In genomic region chr2:187024739-187025138, GRCh38 we compare ENCODE assay signal across 35 cellular contexts.
"Had no signal": no experiment of that assay in that cellular context is flagged by ENCODE, and none has a peak within 500 bp of the region (broad histone marks: within the 10 kb centered on the region; RNA-seq: fewer than 3 reads in every experiment).

No MANE protein-coding gene starts in this region.

- H3K4me3 ChIP-seq: adrenal gland, body of pancreas, breast epithelium had no signal

- FAIRE-seq: astrocyte, TTC549 had no signal

- H3K27me3 Mint-ChIP-seq: activated B cell treated with CpG ODN at 0.5 μM for 24 hours; activated CD4-positive, alpha-beta memory T cell treated with anti-CD3 and anti-CD28 coated beads for 36 hours; activated CD4-positive, alpha-beta T cell treated with anti-CD3 and anti-CD28 coated beads, Interleukin-2, amount 10 ng/mL, durations not matched to agents 24 days and 14 days; activated CD8-positive, alpha-beta T cell treated with anti-CD3 and anti-CD28 coated beads for 36 hours; activated naive CD8-positive, alpha-beta T cell treated with anti-CD3 and anti-CD28 coated beads for 36 hours; activated T-helper 17 cell treated with anti-CD3 and anti-CD28 coated beads, Interleukin-2, amount 50 U/mL, for 72 hours had no signal

- H3K27ac Mint-ChIP-seq: activated B cell treated with CpG ODN at 0.5 μM for 24 hours; activated CD4-positive, alpha-beta memory T cell treated with anti-CD3 and anti-CD28 coated beads for 36 hours; activated CD4-positive, alpha-beta T cell treated with anti-CD3 and anti-CD28 coated beads, Interleukin-2, amount 10 ng/mL, durations not matched to agents 24 days and 14 days; activated CD8-positive, alpha-beta T cell treated with anti-CD3 and anti-CD28 coated beads for 36 hours; activated naive CD4-positive, alpha-beta T cell treated with anti-CD3 and anti-CD28 coated beads for 36 hours; activated naive CD4-positive, alpha-beta T cell treated with anti-CD3 and anti-CD28 coated beads, Interleukin-2, amount 50 U/mL, for 72 hours; activated naive CD8-positive, alpha-beta T cell treated with anti-CD3 and anti-CD28 coated beads for 36 hours; activated T-cell treated with anti-CD3 and anti-CD28 coated beads, Interleukin-2, amount 50 U/mL, for 72 hours; activated T-helper 1 cell treated with anti-CD3 and anti-CD28 coated beads, Interleukin-12 subunit alpha, Interleukin-12 subunit beta, Interleukin-2, Interleukin-4 antibody, amounts not matched to agents 30 ng/mL and 10 ng/mL and 1 ng/mL, durations not matched to agents 14 hours and 24 hours and 36 hours; activated T-helper 17 cell treated with anti-CD3 and anti-CD28 coated beads, Interleukin-2, amount 50 U/mL, for 72 hours; T-helper 2 cell treated with Interferon-gamma antibody and Interleukin-4, amounts not matched to agents 5 μg/mL and 100 μg/mL, for 36 hours had no signal

- H3K36me3 Mint-ChIP-seq: activated CD4-positive, alpha-beta memory T cell treated with anti-CD3 and anti-CD28 coated beads for 36 hours; activated naive CD4-positive, alpha-beta T cell treated with anti-CD3 and anti-CD28 coated beads, Interleukin-2, amount 50 U/mL, for 72 hours; activated naive CD8-positive, alpha-beta T cell treated with anti-CD3 and anti-CD28 coated beads for 36 hours had no signal

- DNase-seq: activated B cell treated with CpG ODN at 0.5 μM for 24 hours; activated CD4-positive, alpha-beta memory T cell treated with anti-CD3 and anti-CD28 coated beads for 36 hours; activated CD4-positive, alpha-beta T cell treated with anti-CD3 and anti-CD28 coated beads for 4 hours; activated CD4-positive, alpha-beta T cell treated with anti-CD3 and anti-CD28 coated beads, Interleukin-2, amount 10 ng/mL, durations not matched to agents 24 days and 14 days; activated CD4-positive, alpha-beta T cell treated with anti-CD3 and anti-CD28 coated beads, Interleukin-2, amount 50 U/mL, for 1 hour; activated CD4-positive, alpha-beta T cell treated with anti-CD3 and anti-CD28 coated beads, Interleukin-2, amount 50 U/mL, for 4 hours; activated CD4-positive, CD25-positive, alpha-beta regulatory T cell treated with anti-CD3 and anti-CD28 coated beads, Interleukin-2, amount 50 U/mL, for 72 hours; activated CD8-positive, alpha-beta memory T cell treated with anti-CD3 and anti-CD28 coated beads, Interleukin-2, amount 50 U/mL, for 4 hours; activated CD8-positive, alpha-beta T cell treated with anti-CD3 and anti-CD28 coated beads for 36 hours; activated effector memory CD4-positive, alpha-beta T cell treated with anti-CD3 and anti-CD28 coated beads, Interleukin-2, amount 50 U/mL, for 16 hours; activated gamma-delta T cell treated with Interleukin-2 at 50 U/mL for 16 hours; activated naive CD4-positive, alpha-beta T cell; activated naive CD4-positive, alpha-beta T cell treated with anti-CD3 and anti-CD28 coated beads for 36 hours; activated naive CD4-positive, alpha-beta T cell treated with anti-CD3 and anti-CD28 coated beads, Interleukin-2, amount 50 U/mL, for 16 hours; activated naive CD8-positive, alpha-beta T cell treated with anti-CD3 and anti-CD28 coated beads for 36 hours; activated T-cell treated with anti-CD3 and anti-CD28 coated beads for 4 hours; activated T-cell treated with anti-CD3 and anti-CD28 coated beads, Interleukin-2, amount 50 U/mL, for 1 hour; activated T-cell treated with anti-CD3 and anti-CD28 coated beads, Interleukin-2, amount 50 U/mL, for 4 hours; activated T-cell treated with anti-CD3 and anti-CD28 coated beads, Interleukin-2, amount 50 U/mL, for 72 hours; adrenal gland; amniotic stem cell; aorta; body of pancreas; brain microvascular endothelial cell; central memory CD4-positive, alpha-beta T cell; T-helper 2 cell; T-helper 9 cell had no signal

- H3K36me3 ChIP-seq: adrenal gland, brain microvascular endothelial cell, breast epithelium had no signal

- H3K4me1 Mint-ChIP-seq: activated B cell treated with CpG ODN at 0.5 μM for 24 hours; activated CD4-positive, alpha-beta T cell treated with anti-CD3 and anti-CD28 coated beads, Interleukin-2, amount 10 ng/mL, durations not matched to agents 24 days and 14 days; activated naive CD8-positive, alpha-beta T cell treated with anti-CD3 and anti-CD28 coated beads for 36 hours; activated T-helper 17 cell treated with anti-CD3 and anti-CD28 coated beads, Interleukin-2, amount 50 U/mL, for 72 hours had no signal

- ATAC-seq: activated CD8-positive, alpha-beta T cell treated with anti-CD3 and anti-CD28 coated beads for 36 hours; activated naive CD4-positive, alpha-beta T cell treated with anti-CD3 and anti-CD28 coated beads, Interleukin-2, amount 50 U/mL, for 72 hours; activated T-cell treated with anti-CD3 and anti-CD28 coated beads, Interleukin-2, amount 50 U/mL, for 4 hours; activated T-cell treated with anti-CD3 and anti-CD28 coated beads, Interleukin-2, amount 50 U/mL, for 72 hours; activated T-helper 17 cell treated with anti-CD3 and anti-CD28 coated beads, Interleukin-2, amount 50 U/mL, for 72 hours; body of pancreas had no signal

- H3K27me3 ChIP-seq: adrenal gland, body of pancreas, brain microvascular endothelial cell, breast epithelium had no signal

- H3K4me3 Mint-ChIP-seq: activated B cell treated with CpG ODN at 0.5 μM for 24 hours; activated CD4-positive, alpha-beta memory T cell treated with anti-CD3 and anti-CD28 coated beads for 36 hours; activated CD4-positive, alpha-beta T cell treated with anti-CD3 and anti-CD28 coated beads, Interleukin-2, amount 10 ng/mL, durations not matched to agents 24 days and 14 days; activated CD8-positive, alpha-beta T cell treated with anti-CD3 and anti-CD28 coated beads for 36 hours; activated naive CD4-positive, alpha-beta T cell treated with anti-CD3 and anti-CD28 coated beads for 36 hours; activated naive CD8-positive, alpha-beta T cell treated with anti-CD3 and anti-CD28 coated beads for 36 hours; activated T-cell treated with anti-CD3 and anti-CD28 coated beads, Interleukin-2, amount 50 U/mL, for 4 hours; activated T-cell treated with anti-CD3 and anti-CD28 coated beads, Interleukin-2, amount 50 U/mL, for 72 hours; activated T-helper 1 cell treated with anti-CD3 and anti-CD28 coated beads, Interleukin-12 subunit alpha, Interleukin-12 subunit beta, Interleukin-2, Interleukin-4 antibody, amounts not matched to agents 30 ng/mL and 10 ng/mL and 1 ng/mL, durations not matched to agents 14 hours and 24 hours and 36 hours; activated T-helper 17 cell treated with anti-CD3 and anti-CD28 coated beads, Interleukin-2, amount 50 U/mL, for 72 hours; T-helper 2 cell treated with Interferon-gamma antibody and Interleukin-4, amounts not matched to agents 5 μg/mL and 100 μg/mL, for 36 hours had no signal

- H3K27ac ChIP-seq: adrenal gland, body of pancreas, brain microvascular endothelial cell, breast epithelium, VCaP had no signal

- H3K4me1 ChIP-seq: adrenal gland, body of pancreas, breast epithelium had no signal
